In genomic region chrX:53116101-53116500, GRCh38 we compare ENCODE assay signal across 11 cellular contexts. TPM values are rescaled to one million over a fixed set of nuclear protein-coding genes. Genes with fewer than 3 reads are reported as not detected.
A peak's percentile ranks its signal among the peaks of the same experiment; 100 is the strongest.
DNase-seq lines count a peak whose midpoint lies in the region; ATAC-seq and TF ChIP-seq lines count a peak whose summit lies in the region.
"Had no signal": no experiment of that assay in that cellular context is flagged by ENCODE, and none has a peak within 500 bp of the region (broad histone marks: within the 10 kb centered on the region; RNA-seq: fewer than 3 reads in every experiment).

No MANE protein-coding gene starts in this region.

- no peaks in the 10 kb centered on the region for H3K36me3 ChIP-seq in suprapubic skin

- peak overlapping the region; percentile 16 for H3K4me3 ChIP-seq in suprapubic skin

- H3K27me3 ChIP-seq in suprapubic skin = no peaks in the 10 kb centered on the region

- peaks cover 8% of the 10 kb centered on the region for H3K4me1 ChIP-seq in suprapubic skin

- DNase-seq in NCI-H2227 treated with DMSO at 0.1 percent for 48 hours (lab: John Stamatoyannopoulos, UW) = peak; percentile 2
- DNase-seq in NCI-H2227 (lab: John Stamatoyannopoulos, UW; ENCODE audit: unreplicated experiment) = no peak
- peak; percentile 4 for DNase-seq in cerebellum (ENCODE audit: low spot score)
- no peak for DNase-seq in left lobe of liver (ENCODE audit: low spot score)
- no peak for DNase-seq in suprapubic skin (ENCODE audit: low spot score in 2 of 2)
- no peak for DNase-seq in NCI-H2171 (lab: John Stamatoyannopoulos, UW)
- no peak for DNase-seq in D341Med (ENCODE audit: low spot score)
- DNase-seq: EL, NCI-H1436 had no signal

- TF ChIP-seq POLR2A in suprapubic skin (IDR thresholded peaks at IDR 0.05) = no peak

- H3K9me3 ChIP-seq in suprapubic skin = no peaks in the 10 kb centered on the region

- peak overlapping the region; percentile 38 for H3K27ac ChIP-seq in suprapubic skin
- H3K27ac ChIP-seq: 22Rv1 had no signal

- TF ChIP-seq CTCF in suprapubic skin (IDR thresholded peaks at IDR 0.05) = no peak

- ATAC-seq in left lobe of liver (peak; percentile 69), HG03521 (IDR thresholded peaks at IDR 0.05; ENCODE audit: unreplicated experiment) (no peak)

- no peak for TF ChIP-seq EP300 in suprapubic skin (IDR thresholded peaks at IDR 0.05)

- WGBS in suprapubic skin = 56% methylated on average over 3 of the region's 3 CpGs

RNA-seq across cellular contexts. Expression of gene KANTR, which starts 22.2 kb away (rescaled TPM):
- 53.1 TPM for total RNA-seq in cerebellum
- 5.0 TPM for total RNA-seq in left lobe of liver
- total RNA-seq in suprapubic skin = 10 to 100 TPM; 16.2 to 81.3 (median 28.6) TPM

RNA-seq across cellular contexts. Expression of gene TSPYL2, which starts 33.9 kb away (rescaled TPM):
- total RNA-seq in cerebellum = 11.7 TPM
- total RNA-seq in left lobe of liver = 4.8 TPM
- 10 to 100 TPM; 29.4 to 60.7 (median 48.4) TPM for total RNA-seq in suprapubic skin

Comparison
In these comparisons a context has a peak if more than half of its experiments do, and no peak if none do; other contexts are left out.
1. DNase-seq: peak in NCI-H2227 treated with DMSO at 0.1 percent for 48 hours (single experiment) and cerebellum (single experiment); none in NCI-H2227 (single experiment), left lobe of liver (single experiment), suprapubic skin (0 of 2), NCI-H2171 (single experiment) and D341Med (single experiment).